In the genomic region with DNA sequence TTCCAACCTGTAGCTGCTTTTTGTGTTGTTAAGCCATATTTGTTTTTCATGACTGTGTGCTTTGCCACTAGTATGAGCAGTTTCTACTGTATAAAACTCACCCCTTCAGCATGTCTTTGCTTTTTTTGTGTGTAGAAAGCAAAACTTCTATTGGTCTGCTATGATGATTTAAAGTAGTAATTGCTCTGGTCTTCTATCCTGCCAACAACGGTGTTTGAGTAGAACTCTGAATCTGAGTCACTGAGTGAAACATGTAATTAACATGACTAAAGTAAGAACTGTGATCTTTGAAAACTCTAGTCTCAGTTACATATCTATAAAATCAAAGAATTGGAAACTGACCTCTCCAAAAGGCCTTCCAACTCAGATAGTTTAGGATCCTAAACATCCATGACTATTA, we compare ENCODE assay signal across 11 cellular contexts.
DNase-seq lines count a peak whose midpoint lies in the region; ATAC-seq and FAIRE-seq lines count a peak whose summit lies in the region.
"Had no signal": no experiment of that assay in that cellular context is flagged by ENCODE, and none has a peak within 500 bp of the region (broad histone marks: within the 10 kb centered on the region; RNA-seq: fewer than 3 reads in every experiment).

No MANE protein-coding gene starts in this region.

- DNase-seq in COR-L47 (lab: John Stamatoyannopoulos, UW) (peak; percentile 31), GM19239 (ENCODE audit: insufficient read length, low spot score) (no peak), epithelial cell of prostate (ENCODE audit: low read depth, low spot score) (peak; percentile 24), NOMO-1 treated with dmso at 0.1 percent for 144 hours (lab: John Stamatoyannopoulos, UW; ENCODE audit: unreplicated experiment) (no peak), A172 (ENCODE audit: low spot score) (no peak)
- no peak for DNase-seq in stimulated activated CD8-positive, alpha-beta memory T cell treated with anti-CD3 and anti-CD28 coated beads, Interleukin-4, amount 100 ng/mL, for 48 hours
- DNase-seq: head of caudate nucleus had no signal

- ATAC-seq in HG03354 (IDR thresholded peaks at IDR 0.05; ENCODE audit: poor library complexity, severe bottlenecking, unreplicated experiment) (peak; percentile 58), HG02610 (IDR thresholded peaks at IDR 0.05; ENCODE audit: unreplicated experiment) (no peak)

- H3K27ac ChIP-seq in epithelial cell of prostate, result peak overlapping the region; percentile 77
- H3K27ac ChIP-seq: HL-60, tibial nerve had no signal

- peak; percentile 84 for FAIRE-seq in GM19239 (lab: Jason Lieb, UNC)

Comparison
In these comparisons a context has a peak if more than half of its experiments do, and no peak if none do; other contexts are left out.
1. DNase-seq: peak in COR-L47 (single experiment) and epithelial cell of prostate (single experiment); none in GM19239 (single experiment), NOMO-1 treated with dmso at 0.1 percent for 144 hours (single experiment), stimulated activated CD8-positive, alpha-beta memory T cell treated with anti-CD3 and anti-CD28 coated beads, Interleukin-4, amount 100 ng/mL, for 48 hours (single experiment) and A172 (single experiment).